In genomic region chr16:87955302-87956168, GRCh38 we compare ENCODE assay signal across 9 cellular contexts. TPM values are rescaled to one million over a fixed set of nuclear protein-coding genes. Genes with fewer than 3 reads are reported as not detected.
DNase-seq lines count a peak whose midpoint lies in the region.
"Had no signal": no experiment of that assay in that cellular context is flagged by ENCODE, and none has a peak within 500 bp of the region (broad histone marks: within the 10 kb centered on the region; RNA-seq: fewer than 3 reads in every experiment).

No MANE protein-coding gene starts in this region.

- H3K27ac ChIP-seq in temporal lobe (ENCODE audit: low read depth, low read length), result peak overlapping the region; percentile 4

- peaks cover 11% of the 10 kb centered on the region for H3K4me1 ChIP-seq in HAP-1

- intact Hi-C loops in activated naive CD4-positive, alpha-beta T cell treated with anti-CD3 and anti-CD28 coated beads for 36 hours (cut with micrococcal nuclease), result loop anchor here (1.0 to 5.0 kb wide), 3 partner anchors 8 to 482 kb away; no protein-coding TSS in a partner anchor
- intact Hi-C loops in activated T-helper 2 cell treated with anti-CD3 and anti-CD28 coated beads, Interferon-gamma antibody, Interleukin-2, Interleukin-4, amounts not matched to agents 10 μg/mL and 5 μg/mL and 100 μg/mL, durations not matched to agents 14 hours and 24 hours and 36 hours (cut with micrococcal nuclease), result loop anchor here (5.0 kb wide), 1 partner anchor 78 kb away; no protein-coding TSS in a partner anchor

- in situ Hi-C loops in ACHN (cut with HindIII; ENCODE audit: low pct_ligation_motif_present, low pct_unique_long_range_greater_than_20kb, low sequenced_read_pairs), result no loop called here
- in situ Hi-C loops in HAP-1 (cut with MboI; ENCODE audit: low sequenced_read_pairs), result no loop called here

- H3K4me3 ChIP-seq in HAP-1, result no peak overlapping the region

- peak overlapping the region; percentile 80 for H3K4me3 Mint-ChIP-seq in activated naive CD4-positive, alpha-beta T cell treated with anti-CD3 and anti-CD28 coated beads for 36 hours
- peak overlapping the region; percentile 80 for H3K4me3 Mint-ChIP-seq in activated T-helper 2 cell treated with anti-CD3 and anti-CD28 coated beads, Interferon-gamma antibody, Interleukin-2, Interleukin-4, amounts not matched to agents 10 μg/mL and 5 μg/mL and 100 μg/mL, durations not matched to agents 14 hours and 24 hours and 36 hours (ENCODE audit: low read depth)
- peak overlapping the region; percentile 69 to 82 (median 78) for H3K4me3 Mint-ChIP-seq in immature natural killer cell

- peaks cover 83% of the 10 kb centered on the region for H3K4me1 Mint-ChIP-seq in activated naive CD4-positive, alpha-beta T cell treated with anti-CD3 and anti-CD28 coated beads for 36 hours (ENCODE audit: low read depth)
- peaks cover 69% of the 10 kb centered on the region for H3K4me1 Mint-ChIP-seq in activated T-helper 2 cell treated with anti-CD3 and anti-CD28 coated beads, Interferon-gamma antibody, Interleukin-2, Interleukin-4, amounts not matched to agents 10 μg/mL and 5 μg/mL and 100 μg/mL, durations not matched to agents 14 hours and 24 hours and 36 hours (ENCODE audit: low read depth)
- peaks cover 88 to 92% of the 10 kb centered on the region in 2 donors for H3K4me1 Mint-ChIP-seq in immature natural killer cell

- H3K27ac Mint-ChIP-seq in activated naive CD4-positive, alpha-beta T cell treated with anti-CD3 and anti-CD28 coated beads for 36 hours, result peak overlapping the region; percentile 99
- H3K27ac Mint-ChIP-seq in activated T-helper 2 cell treated with anti-CD3 and anti-CD28 coated beads, Interferon-gamma antibody, Interleukin-2, Interleukin-4, amounts not matched to agents 10 μg/mL and 5 μg/mL and 100 μg/mL, durations not matched to agents 14 hours and 24 hours and 36 hours, result peak overlapping the region; percentile 97
- H3K27ac Mint-ChIP-seq in immature natural killer cell, result peak overlapping the region; percentile 86 to 98 (median 94)

- H3K27me3 ChIP-seq in HAP-1 (ENCODE audit: low read depth), result no peaks in the 10 kb centered on the region

- CTCF ChIA-PET in activated naive CD4-positive, alpha-beta T cell treated with anti-CD3 and anti-CD28 coated beads for 36 hours (lab: Charles Lee), result interaction anchor here (0.7 to 1.1 kb wide), 2 partner anchors 84 to 209 kb away, joined by 3 read pairs; no protein-coding TSS in a partner anchor

- H3K9me3 ChIP-seq in HAP-1, result no peaks in the 10 kb centered on the region

- peaks cover 17% of the 10 kb centered on the region for H3K36me3 Mint-ChIP-seq in activated naive CD4-positive, alpha-beta T cell treated with anti-CD3 and anti-CD28 coated beads for 36 hours (ENCODE audit: low read depth)
- peaks cover 64% of the 10 kb centered on the region for H3K36me3 Mint-ChIP-seq in activated T-helper 2 cell treated with anti-CD3 and anti-CD28 coated beads, Interferon-gamma antibody, Interleukin-2, Interleukin-4, amounts not matched to agents 10 μg/mL and 5 μg/mL and 100 μg/mL, durations not matched to agents 14 hours and 24 hours and 36 hours (ENCODE audit: low read depth)
- H3K36me3 Mint-ChIP-seq in immature natural killer cell, result peaks cover 0 to 19% (median 7%) of the 10 kb centered on the region in 3 donors

- peaks cover 29% of the 10 kb centered on the region for H3K36me3 ChIP-seq in HAP-1 (replicated peaks)

- H3K27me3 Mint-ChIP-seq in activated naive CD4-positive, alpha-beta T cell treated with anti-CD3 and anti-CD28 coated beads for 36 hours (ENCODE audit: low read depth), result no peaks in the 10 kb centered on the region
- no peaks in the 10 kb centered on the region for H3K27me3 Mint-ChIP-seq in activated T-helper 2 cell treated with anti-CD3 and anti-CD28 coated beads, Interferon-gamma antibody, Interleukin-2, Interleukin-4, amounts not matched to agents 10 μg/mL and 5 μg/mL and 100 μg/mL, durations not matched to agents 14 hours and 24 hours and 36 hours (ENCODE audit: low read depth)
- peaks cover 4 to 16% (median 11%) of the 10 kb centered on the region in 3 donors for H3K27me3 Mint-ChIP-seq in immature natural killer cell (ENCODE audit: low read depth in 3 of 3)

- H3K9me3 Mint-ChIP-seq in activated naive CD4-positive, alpha-beta T cell treated with anti-CD3 and anti-CD28 coated beads for 36 hours, result no peaks in the 10 kb centered on the region
- H3K9me3 Mint-ChIP-seq in activated T-helper 2 cell treated with anti-CD3 and anti-CD28 coated beads, Interferon-gamma antibody, Interleukin-2, Interleukin-4, amounts not matched to agents 10 μg/mL and 5 μg/mL and 100 μg/mL, durations not matched to agents 14 hours and 24 hours and 36 hours, result no peaks in the 10 kb centered on the region
- H3K9me3 Mint-ChIP-seq in immature natural killer cell, result no peaks in the 10 kb centered on the region

- peak; percentile 54 for DNase-seq in activated naive CD4-positive, alpha-beta T cell treated with anti-CD3 and anti-CD28 coated beads for 36 hours
- no peak for DNase-seq in activated naive CD4-positive, alpha-beta T cell treated with Interleukin-2 at 50 U/mL for 16 hours
- no peak for DNase-seq in activated T-helper 2 cell treated with anti-CD3 and anti-CD28 coated beads, Interferon-gamma antibody, Interleukin-2, Interleukin-4, amounts not matched to agents 10 μg/mL and 5 μg/mL and 100 μg/mL, durations not matched to agents 14 hours and 24 hours and 36 hours (ENCODE audit: low spot score)
- DNase-seq in immature natural killer cell, result peak; percentile 42 to 54 (median 49)
- DNase-seq in ACHN, result no peak
- DNase-seq in DMS 273 (lab: John Stamatoyannopoulos, UW; ENCODE audit: unreplicated experiment), result no peak
- DNase-seq in HAP-1 (ENCODE audit: low spot score in 2 of 2), result no peak
- DNase-seq: hippocampal formation had no signal

RNA-seq across cellular contexts. Expression of gene BANP, which starts 4.3 kb away (rescaled TPM):
- total RNA-seq in activated naive CD4-positive, alpha-beta T cell treated with anti-CD3 and anti-CD28 coated beads for 36 hours, result 10 to 100 TPM; 35.1 to 38.6 TPM
- total RNA-seq in activated T-helper 2 cell treated with anti-CD3 and anti-CD28 coated beads, Interferon-gamma antibody, Interleukin-2, Interleukin-4, amounts not matched to agents 10 μg/mL and 5 μg/mL and 100 μg/mL, durations not matched to agents 14 hours and 24 hours and 36 hours, result 39.7 and 40.8 TPM in 2 replicates
- 10 to 100 TPM in 2 of 3 donors, 1 to 10 TPM in 1; 6.3 to 19.4 (median 10.2) TPM for polyA plus RNA-seq in immature natural killer cell
- total RNA-seq in temporal lobe, result 21.4 TPM

RNA-seq across cellular contexts. Expression of gene CA5A, which starts 19.2 kb away (rescaled TPM):
- not detected for total RNA-seq in activated naive CD4-positive, alpha-beta T cell treated with anti-CD3 and anti-CD28 coated beads for 36 hours
- not detected in 2 replicates for total RNA-seq in activated T-helper 2 cell treated with anti-CD3 and anti-CD28 coated beads, Interferon-gamma antibody, Interleukin-2, Interleukin-4, amounts not matched to agents 10 μg/mL and 5 μg/mL and 100 μg/mL, durations not matched to agents 14 hours and 24 hours and 36 hours
- not detected for polyA plus RNA-seq in immature natural killer cell
- total RNA-seq in temporal lobe, result not detected

Comparison
In these comparisons a context has a peak if more than half of its experiments do, and no peak if none do; other contexts are left out.
1. DNase-seq: peak in activated naive CD4-positive, alpha-beta T cell treated with anti-CD3 and anti-CD28 coated beads for 36 hours (single experiment) and immature natural killer cell (3 of 3); none in activated naive CD4-positive, alpha-beta T cell treated with Interleukin-2 at 50 U/mL for 16 hours (single experiment), activated T-helper 2 cell treated with anti-CD3 and anti-CD28 coated beads, Interferon-gamma antibody, Interleukin-2, Interleukin-4, amounts not matched to agents 10 μg/mL and 5 μg/mL and 100 μg/mL, durations not matched to agents 14 hours and 24 hours and 36 hours (single experiment), ACHN (single experiment), DMS 273 (single experiment) and HAP-1 (0 of 2).
2. Peak in every context shown above with its lines, with median percentiles within 50 percentile points of each other: H3K27ac Mint-ChIP-seq and H3K4me3 Mint-ChIP-seq.